Comparison of ENCODE assay signal across 1 cellular context in the genomic region with DNA sequence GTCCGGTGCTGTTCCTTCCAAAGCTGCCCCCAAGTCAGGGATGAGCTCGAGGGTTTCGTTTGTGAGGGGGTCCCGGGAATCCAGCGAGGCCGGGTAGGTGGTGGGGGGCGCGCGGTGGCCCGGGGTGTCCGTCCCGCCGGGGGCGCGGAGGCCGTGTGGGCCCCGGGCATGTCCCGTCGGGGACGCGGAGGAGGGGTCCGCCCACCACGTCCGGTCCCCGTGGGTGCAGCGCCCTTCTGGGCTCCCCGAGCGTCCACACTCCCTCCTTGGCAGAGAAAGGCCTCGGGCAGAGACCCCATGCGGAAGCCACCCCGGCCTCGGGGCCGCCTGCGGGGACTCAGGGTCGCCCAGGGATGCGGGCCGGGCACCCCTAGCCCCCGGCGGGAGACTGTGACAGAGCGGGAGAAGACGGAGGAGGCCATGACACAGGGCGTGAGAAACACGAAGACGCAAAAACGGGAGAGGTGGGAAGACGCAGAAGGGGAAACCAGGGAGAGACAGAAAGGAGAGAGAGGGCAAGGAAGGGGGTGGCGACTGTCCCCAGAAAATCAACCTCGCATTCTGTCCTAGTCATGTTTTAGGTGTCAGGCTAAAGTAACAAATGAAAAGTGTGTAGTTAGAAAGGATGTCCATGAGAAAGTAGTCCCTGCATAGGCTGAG.
TF ChIP-seq lines count a peak whose summit lies in the region.

No MANE protein-coding gene starts in this region.

TF ChIP-seq in K562, 482 proteins besides CTCF, POLR2A, EP300 and RAD21 (continued from another document and continues in another):
- TF ChIP-seq BRCA1 (IDR thresholded peaks at IDR 0.05) (no peak), BRCA1 (CRISPR knock-in tag; IDR thresholded peaks at IDR 0.05) (peak; percentile 91; the same call in 1 of the 2 replicates), KDM1A (IDR thresholded peaks at IDR 0.05) (no peak), MEF2D (tag; conservative IDR thresholded peaks at IDR 0.05; ENCODE audit: low read depth) (no peak), CAMTA2 (CRISPR knock-in tag; conservative IDR thresholded peaks at IDR 0.05) (0 out of 2 replicates have a peak, but pooled peaks have one; percentile 86), HDAC1 (IDR thresholded peaks at IDR 0.05) (peak in 1 of 2 experiments; percentile 45; a peak in 2 of 4 replicates), GABPA (tag; conservative IDR thresholded peaks at IDR 0.05; ENCODE audit: low read depth) (peak; percentile 73; the same call in 1 of the 2 replicates), ZNF12 (CRISPR knock-in tag; IDR thresholded peaks at IDR 0.05) (peak; percentile 64), LARP7 (IDR thresholded peaks at IDR 0.05) (no peak), KLF1 (tag; IDR thresholded peaks at IDR 0.05) (no peak; the same call in 1 of the 2 replicates), YY1 (IDR thresholded peaks at IDR 0.05; ENCODE audit: borderline replicate concordance in 1 of 3, control insufficient read depth in 1 of 3, extremely low read depth in 1 of 3, insufficient read depth in 3 of 3, insufficient read length in 1 of 3, insufficient replicate concordance in 2 of 3, low read depth in 1 of 3, low read length in 2 of 3) (peak; percentile 40 to 86 (median 69)), CCNT2 (IDR thresholded peaks at IDR 0.05; ENCODE audit: borderline replicate concordance, extremely low read depth, insufficient read length, low read depth, low read length) (peak; percentile 36), MECOM (CRISPR knock-in tag; IDR thresholded peaks at IDR 0.05) (0 out of 2 replicates have a peak, but pooled peaks have one; percentile 21), ZSCAN32 (CRISPR knock-in tag; IDR thresholded peaks at IDR 0.05) (0 out of 2 replicates have a peak, but pooled peaks have one; percentile 29), HDAC8 (tag; IDR thresholded peaks at IDR 0.05) (peak; percentile 14; the same call in 1 of the 2 replicates), RBM39 (optimal IDR thresholded peaks at IDR 0.05; ENCODE audit: low read depth, low read length) (peak; percentile 73), SMARCC2 (IDR thresholded peaks at IDR 0.05; ENCODE audit: low read depth) (no peak), ZC3H4 (CRISPR knock-in tag; IDR thresholded peaks at IDR 0.05; ENCODE audit: borderline replicate concordance) (peak; percentile 97; the same call in 1 of the 2 replicates), ZNF717 (CRISPR knock-in tag; IDR thresholded peaks at IDR 0.05) (0 out of 2 replicates have a peak, but pooled peaks have one; percentile 36), RCOR1 (IDR thresholded peaks at IDR 0.05; ENCODE audit: borderline replicate concordance in 1 of 2, low read depth in 2 of 2, low read length in 2 of 2) (no peak), MTA1 (IDR thresholded peaks at IDR 0.05; ENCODE audit: borderline replicate concordance) (peak; percentile 57; the same call in 1 of the 2 replicates), ZNF354B (CRISPR knock-in tag; IDR thresholded peaks at IDR 0.05) (0 out of 2 replicates have a peak, but pooled peaks have one; percentile 21), RB1 (IDR thresholded peaks at IDR 0.05; ENCODE audit: low read depth) (no peak), ERF (CRISPR knock-in tag; IDR thresholded peaks at IDR 0.05) (peak; percentile 38; the same call in 1 of the 2 replicates), RFX5 (IDR thresholded peaks at IDR 0.05; ENCODE audit: low read depth, low read length) (no peak), ZNF124 (CRISPR knock-in tag; IDR thresholded peaks at IDR 0.05) (0 out of 2 replicates have a peak, but pooled peaks have one; percentile 51), ZNF584 (CRISPR knock-in tag; IDR thresholded peaks at IDR 0.05; ENCODE audit: low read depth) (no peak)
- TF ChIP-seq, protein P1, sequence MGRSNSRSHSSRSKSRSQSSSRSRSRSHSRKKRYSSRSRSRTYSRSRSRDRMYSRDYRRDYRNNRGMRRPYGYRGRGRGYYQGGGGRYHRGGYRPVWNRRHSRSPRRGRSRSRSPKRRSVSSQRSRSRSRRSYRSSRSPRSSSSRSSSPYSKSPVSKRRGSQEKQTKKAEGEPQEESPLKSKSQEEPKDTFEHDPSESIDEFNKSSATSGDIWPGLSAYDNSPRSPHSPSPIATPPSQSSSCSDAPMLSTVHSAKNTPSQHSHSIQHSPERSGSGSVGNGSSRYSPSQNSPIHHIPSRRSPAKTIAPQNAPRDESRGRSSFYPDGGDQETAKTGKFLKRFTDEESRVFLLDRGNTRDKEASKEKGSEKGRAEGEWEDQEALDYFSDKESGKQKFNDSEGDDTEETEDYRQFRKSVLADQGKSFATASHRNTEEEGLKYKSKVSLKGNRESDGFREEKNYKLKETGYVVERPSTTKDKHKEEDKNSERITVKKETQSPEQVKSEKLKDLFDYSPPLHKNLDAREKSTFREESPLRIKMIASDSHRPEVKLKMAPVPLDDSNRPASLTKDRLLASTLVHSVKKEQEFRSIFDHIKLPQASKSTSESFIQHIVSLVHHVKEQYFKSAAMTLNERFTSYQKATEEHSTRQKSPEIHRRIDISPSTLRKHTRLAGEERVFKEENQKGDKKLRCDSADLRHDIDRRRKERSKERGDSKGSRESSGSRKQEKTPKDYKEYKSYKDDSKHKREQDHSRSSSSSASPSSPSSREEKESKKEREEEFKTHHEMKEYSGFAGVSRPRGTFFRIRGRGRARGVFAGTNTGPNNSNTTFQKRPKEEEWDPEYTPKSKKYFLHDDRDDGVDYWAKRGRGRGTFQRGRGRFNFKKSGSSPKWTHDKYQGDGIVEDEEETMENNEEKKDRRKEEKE (IDR thresholded peaks at IDR 0.05; ENCODE audit: borderline replicate concordance in 1 of 2, control insufficient read depth in 1 of 2, low read depth in 2 of 2, low read length in 1 of 2): peak in 1 of 2 experiments; percentile 60; a peak in 2 of 4 replicates
- TF ChIP-seq, protein P2, sequence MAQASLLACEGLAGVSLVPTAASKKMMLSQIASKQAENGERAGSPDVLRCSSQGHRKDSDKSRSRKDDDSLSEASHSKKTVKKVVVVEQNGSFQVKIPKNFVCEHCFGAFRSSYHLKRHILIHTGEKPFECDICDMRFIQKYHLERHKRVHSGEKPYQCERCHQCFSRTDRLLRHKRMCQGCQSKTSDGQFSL (CRISPR knock-in tag; IDR thresholded peaks at IDR 0.05): 0 out of 2 replicates have a peak, but pooled peaks have one; percentile 16
- TF ChIP-seq, protein P2 (tag; IDR thresholded peaks at IDR 0.05): no peak
- TF ChIP-seq, protein P3, sequence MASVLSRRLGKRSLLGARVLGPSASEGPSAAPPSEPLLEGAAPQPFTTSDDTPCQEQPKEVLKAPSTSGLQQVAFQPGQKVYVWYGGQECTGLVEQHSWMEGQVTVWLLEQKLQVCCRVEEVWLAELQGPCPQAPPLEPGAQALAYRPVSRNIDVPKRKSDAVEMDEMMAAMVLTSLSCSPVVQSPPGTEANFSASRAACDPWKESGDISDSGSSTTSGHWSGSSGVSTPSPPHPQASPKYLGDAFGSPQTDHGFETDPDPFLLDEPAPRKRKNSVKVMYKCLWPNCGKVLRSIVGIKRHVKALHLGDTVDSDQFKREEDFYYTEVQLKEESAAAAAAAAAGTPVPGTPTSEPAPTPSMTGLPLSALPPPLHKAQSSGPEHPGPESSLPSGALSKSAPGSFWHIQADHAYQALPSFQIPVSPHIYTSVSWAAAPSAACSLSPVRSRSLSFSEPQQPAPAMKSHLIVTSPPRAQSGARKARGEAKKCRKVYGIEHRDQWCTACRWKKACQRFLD (CRISPR knock-in tag; IDR thresholded peaks at IDR 0.05): peak; percentile 75; the same call in 1 of the 2 replicates
- TF ChIP-seq, protein P4, sequence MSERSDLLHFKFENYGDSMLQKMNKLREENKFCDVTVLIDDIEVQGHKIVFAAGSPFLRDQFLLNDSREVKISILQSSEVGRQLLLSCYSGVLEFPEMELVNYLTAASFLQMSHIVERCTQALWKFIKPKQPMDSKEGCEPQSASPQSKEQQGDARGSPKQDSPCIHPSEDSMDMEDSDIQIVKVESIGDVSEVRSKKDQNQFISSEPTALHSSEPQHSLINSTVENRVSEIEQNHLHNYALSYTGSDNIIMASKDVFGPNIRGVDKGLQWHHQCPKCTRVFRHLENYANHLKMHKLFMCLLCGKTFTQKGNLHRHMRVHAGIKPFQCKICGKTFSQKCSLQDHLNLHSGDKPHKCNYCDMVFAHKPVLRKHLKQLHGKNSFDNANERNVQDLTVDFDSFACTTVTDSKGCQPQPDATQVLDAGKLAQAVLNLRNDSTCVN (CRISPR knock-in tag; IDR thresholded peaks at IDR 0.05): 0 out of 2 replicates have a peak, but pooled peaks have one; percentile 25
- TF ChIP-seq, protein P5, sequence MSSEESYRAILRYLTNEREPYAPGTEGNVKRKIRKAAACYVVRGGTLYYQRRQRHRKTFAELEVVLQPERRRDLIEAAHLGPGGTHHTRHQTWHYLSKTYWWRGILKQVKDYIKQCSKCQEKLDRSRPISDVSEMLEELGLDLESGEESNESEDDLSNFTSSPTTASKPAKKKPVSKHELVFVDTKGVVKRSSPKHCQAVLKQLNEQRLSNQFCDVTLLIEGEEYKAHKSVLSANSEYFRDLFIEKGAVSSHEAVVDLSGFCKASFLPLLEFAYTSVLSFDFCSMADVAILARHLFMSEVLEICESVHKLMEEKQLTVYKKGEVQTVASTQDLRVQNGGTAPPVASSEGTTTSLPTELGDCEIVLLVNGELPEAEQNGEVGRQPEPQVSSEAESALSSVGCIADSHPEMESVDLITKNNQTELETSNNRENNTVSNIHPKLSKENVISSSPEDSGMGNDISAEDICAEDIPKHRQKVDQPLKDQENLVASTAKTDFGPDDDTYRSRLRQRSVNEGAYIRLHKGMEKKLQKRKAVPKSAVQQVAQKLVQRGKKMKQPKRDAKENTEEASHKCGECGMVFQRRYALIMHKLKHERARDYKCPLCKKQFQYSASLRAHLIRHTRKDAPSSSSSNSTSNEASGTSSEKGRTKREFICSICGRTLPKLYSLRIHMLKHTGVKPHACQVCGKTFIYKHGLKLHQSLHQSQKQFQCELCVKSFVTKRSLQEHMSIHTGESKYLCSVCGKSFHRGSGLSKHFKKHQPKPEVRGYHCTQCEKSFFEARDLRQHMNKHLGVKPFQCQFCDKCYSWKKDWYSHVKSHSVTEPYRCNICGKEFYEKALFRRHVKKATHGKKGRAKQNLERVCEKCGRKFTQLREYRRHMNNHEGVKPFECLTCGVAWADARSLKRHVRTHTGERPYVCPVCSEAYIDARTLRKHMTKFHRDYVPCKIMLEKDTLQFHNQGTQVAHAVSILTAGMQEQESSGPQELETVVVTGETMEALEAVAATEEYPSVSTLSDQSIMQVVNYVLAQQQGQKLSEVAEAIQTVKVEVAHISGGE (CRISPR knock-in tag; IDR thresholded peaks at IDR 0.05): peak; percentile 68 to 88 (median 84)
- TF ChIP-seq, protein P6, sequence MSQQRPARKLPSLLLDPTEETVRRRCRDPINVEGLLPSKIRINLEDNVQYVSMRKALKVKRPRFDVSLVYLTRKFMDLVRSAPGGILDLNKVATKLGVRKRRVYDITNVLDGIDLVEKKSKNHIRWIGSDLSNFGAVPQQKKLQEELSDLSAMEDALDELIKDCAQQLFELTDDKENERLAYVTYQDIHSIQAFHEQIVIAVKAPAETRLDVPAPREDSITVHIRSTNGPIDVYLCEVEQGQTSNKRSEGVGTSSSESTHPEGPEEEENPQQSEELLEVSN (IDR thresholded peaks at IDR 0.05; ENCODE audit: borderline replicate concordance in 1 of 2, extremely low read depth in 1 of 2, insufficient read depth in 1 of 2, insufficient read length in 1 of 2, low read depth in 1 of 2, low read length in 1 of 2, poor library complexity in 1 of 2, severe bottlenecking in 1 of 2): peak; percentile 80 to 93
